23 cellular contexts compared by ENCODE assay signal in the genomic region with DNA sequence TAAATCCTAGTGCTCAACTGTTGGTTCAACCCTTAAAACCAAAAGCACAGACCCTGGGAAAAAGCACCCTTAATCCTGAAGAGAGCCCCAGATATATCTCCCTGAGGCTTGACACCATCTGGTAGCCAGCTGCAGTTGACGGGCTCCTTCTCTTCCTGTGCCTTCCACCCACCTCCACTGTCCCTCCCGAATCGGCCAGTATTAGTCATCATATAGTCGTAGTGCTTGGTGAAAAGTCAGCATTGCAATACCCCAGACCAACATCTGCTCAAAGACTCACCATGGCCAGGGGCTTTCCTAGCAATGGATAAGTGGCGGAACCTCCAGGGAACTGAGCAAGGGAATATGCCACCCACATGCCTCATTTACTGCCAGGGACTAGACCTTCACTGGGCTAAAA.
"Had no signal": no experiment of that assay in that cellular context is flagged by ENCODE, and none has a peak within 500 bp of the region (broad histone marks: within the 10 kb centered on the region; RNA-seq: fewer than 3 reads in every experiment).

No MANE protein-coding gene starts in this region.

- H3K79me2 ChIP-seq: hepatocyte, parathyroid adenoma had no signal

- H2AFZ ChIP-seq: hepatocyte, parathyroid adenoma had no signal

- H3K36me3 ChIP-seq: neutrophil, right atrium auricular region, stomach, thyroid gland had no signal

- DNase-seq: cortex of kidney; effector memory CD8-positive, alpha-beta T cell; erythroblast; head of caudate nucleus; kidney; mucosa of descending colon; naive B cell; stimulated activated CD4-positive, alpha-beta T cell treated with anti-CD3 and anti-CD28 coated beads, Interleukin-12 subunit alpha, Interleukin-12 subunit beta, amount 100 ng/mL, for 4 hours; stimulated activated CD4-positive, alpha-beta T cell treated with anti-CD3 and anti-CD28 coated beads, Interleukin-2, amount 100 ng/mL, for 24 hours; stimulated activated CD4-positive, alpha-beta T cell treated with anti-CD3 and anti-CD28 coated beads, Interleukin-4, amount 100 ng/mL, for 24 hours; stimulated activated naive CD4-positive, alpha-beta T cell treated with Interleukin-2 at 50 U/mL for 16 hours; stomach; thyroid gland had no signal

- ATAC-seq: effector memory CD8-positive, alpha-beta T cell; left lobe of liver; mucosa of descending colon; natural killer cell treated with Interleukin-12 subunit alpha and Interleukin-12 subunit beta and Interleukin-15 and Interleukin-18, amount 100 ng/mL, for 72 hours; sciatic nerve; stimulated activated effector memory CD8-positive, alpha-beta T cell treated with anti-CD3 and anti-CD28 coated beads, Interleukin-12 subunit alpha, Interleukin-12 subunit beta, amount 100 ng/mL, for 72 hours had no signal

- H3K4me2 ChIP-seq: hepatocyte, smooth muscle cell had no signal

- H3K4me3 ChIP-seq: hepatocyte, lung, mucosa of descending colon, right atrium auricular region, smooth muscle cell, stomach, thyroid gland had no signal

- H3K27ac ChIP-seq: hepatocyte, neutrophil, parathyroid adenoma, right atrium auricular region, stomach, thyroid gland had no signal

- H3K4me1 ChIP-seq: parathyroid adenoma, right atrium auricular region, stomach, thyroid gland had no signal

- H3K27me3 ChIP-seq: hepatocyte, neutrophil, right atrium auricular region, stomach, thyroid gland had no signal

- H3K9me3 ChIP-seq: mucosa of descending colon, neutrophil, right atrium auricular region, stomach, thyroid gland had no signal
